ENCODE assay signal across 10 cellular contexts in genomic region chr15:65044218-65044617, GRCh38. TPM values are rescaled to one million over a fixed set of nuclear protein-coding genes. Genes with fewer than 3 reads are reported as not detected.
DNase-seq lines count a peak whose midpoint lies in the region; ATAC-seq and TF ChIP-seq lines count a peak whose summit lies in the region.
"Not testable (repeated sequence)": the region's sequence is repeated elsewhere in the genome, so short reads cannot be mapped to it uniquely, and the experiment has no call there.
"Had no signal": no experiment of that assay in that cellular context is flagged by ENCODE, and none has a peak within 500 bp of the region (broad histone marks: within the 10 kb centered on the region; RNA-seq: fewer than 3 reads in every experiment).

No MANE protein-coding gene starts in this region.

- H3K9me3 ChIP-seq in lung (ENCODE audit: control insufficient read depth in 2 of 2, insufficient read depth in 1 of 2, low read length in 1 of 2) = not testable (repeated sequence)

- H3K27ac Mint-ChIP-seq in activated T-helper 17 cell treated with anti-CD3 and anti-CD28 coated beads, Interleukin-2, amount 50 U/mL, for 72 hours = not testable (repeated sequence)

- DNase-seq in LoVo (ENCODE audit: low spot score) (peak; percentile 70), fibroblast of pulmonary artery (ENCODE audit: low read depth) (peak; percentile 46)
- DNase-seq in lung (ENCODE audit: low spot score) = not testable (repeated sequence)

- not testable (repeated sequence) for TF ChIP-seq CTCF in fibroblast of pulmonary artery (IDR thresholded peaks at IDR 0.05; ENCODE audit: low read length, missing control alignments); lung (IDR thresholded peaks at IDR 0.05; ENCODE audit: control extremely low read depth, extremely low read depth)

- 63 to 85% methylated on average over 5 of the region's 5 CpGs for WGBS in lung, 2 donors

- not testable (repeated sequence) for H3K27me3 Mint-ChIP-seq in activated T-helper 17 cell treated with anti-CD3 and anti-CD28 coated beads, Interleukin-2, amount 50 U/mL, for 72 hours

- H3K9me3 Mint-ChIP-seq in activated T-helper 17 cell treated with anti-CD3 and anti-CD28 coated beads, Interleukin-2, amount 50 U/mL, for 72 hours = not testable (repeated sequence)

- ATAC-seq in GM19023 (IDR thresholded peaks at IDR 0.05; ENCODE audit: unreplicated experiment) (peak; percentile 58), lung (ENCODE audit: insufficient read depth, low FRiP score) (peak; percentile 48)
- peak; percentile 93 for ATAC-seq in activated T-helper 17 cell treated with anti-CD3 and anti-CD28 coated beads, Interleukin-2, amount 50 U/mL, for 72 hours (replicated peaks)

- not testable (repeated sequence) for H3K27me3 ChIP-seq in lung (ENCODE audit: control insufficient read depth, insufficient read depth)

- H3K4me3 ChIP-seq in fibroblast of pulmonary artery (replicated peaks; ENCODE audit: low read depth, low read length); lung: not testable (repeated sequence)

- H3K4me1 Mint-ChIP-seq in activated T-helper 17 cell treated with anti-CD3 and anti-CD28 coated beads, Interleukin-2, amount 50 U/mL, for 72 hours = not testable (repeated sequence)

- H3K4me1 ChIP-seq in lung (ENCODE audit: control insufficient read depth in 2 of 2, insufficient read depth in 2 of 2, low read length in 2 of 2) = not testable (repeated sequence)

- not testable (repeated sequence) for H3K27ac ChIP-seq in lung (ENCODE audit: low read depth in 1 of 2, low read length in 1 of 2)

- H3K36me3 ChIP-seq in lung (ENCODE audit: control insufficient read depth in 2 of 2, insufficient read depth in 2 of 2, low read length in 2 of 2) = not testable (repeated sequence)

- H3K36me3 Mint-ChIP-seq in activated T-helper 17 cell treated with anti-CD3 and anti-CD28 coated beads, Interleukin-2, amount 50 U/mL, for 72 hours (ENCODE audit: low read depth) = not testable (repeated sequence)

- H3K4me3 Mint-ChIP-seq in activated T-helper 17 cell treated with anti-CD3 and anti-CD28 coated beads, Interleukin-2, amount 50 U/mL, for 72 hours = not testable (repeated sequence)

RNA-seq across cellular contexts. Expression of gene SLC51B, which starts 1.0 kb away (rescaled TPM):
- total RNA-seq in activated T-helper 17 cell treated with anti-CD3 and anti-CD28 coated beads, Interleukin-2, amount 50 U/mL, for 72 hours = not detected
- 1 to 10 TPM in 1 of 2 donors, under 1 TPM in 1; 0.85 to 3.0 TPM for total RNA-seq in lung
- 1 to 10 TPM in 1 of 2 donors, under 1 TPM in 1; 0.98 to 7.3 TPM for polyA plus RNA-seq in lung
- total RNA-seq: activated CD8-positive, alpha-beta memory T cell treated with anti-CD3 and anti-CD28 coated beads for 36 hours; chondrocyte; natural killer cell treated with Interleukin-12 subunit alpha and Interleukin-12 subunit beta and Interleukin-15 and Interleukin-18, amount 100 ng/mL, for 72 hours; sigmoid colon had no signal
- polyA plus RNA-seq: immature natural killer cell had no signal

RNA-seq across cellular contexts. Expression of gene MTFMT, which starts 14.8 kb away (rescaled TPM):
- total RNA-seq in activated T-helper 17 cell treated with anti-CD3 and anti-CD28 coated beads, Interleukin-2, amount 50 U/mL, for 72 hours = 10 to 100 TPM; 11.6 to 17.1 TPM
- total RNA-seq in lung = 10 to 100 TPM; 14.4 to 15.0 TPM
- polyA plus RNA-seq in lung = 1 to 10 TPM; 5.0 to 8.2 TPM

RNA-seq across cellular contexts. Expression of gene RASL12, which starts 23.6 kb away (rescaled TPM):
- not detected for total RNA-seq in activated T-helper 17 cell treated with anti-CD3 and anti-CD28 coated beads, Interleukin-2, amount 50 U/mL, for 72 hours
- 10 to 100 TPM; 31.6 to 75.7 TPM for total RNA-seq in lung
- polyA plus RNA-seq in lung = 10 to 100 TPM; 13.8 to 14.8 TPM
- total RNA-seq: activated CD8-positive, alpha-beta memory T cell treated with anti-CD3 and anti-CD28 coated beads for 36 hours; natural killer cell treated with Interleukin-12 subunit alpha and Interleukin-12 subunit beta and Interleukin-15 and Interleukin-18, amount 100 ng/mL, for 72 hours had no signal
- polyA plus RNA-seq: immature natural killer cell had no signal

RNA-seq across cellular contexts. Expression of gene KBTBD13, which starts 32.3 kb away (rescaled TPM):
- not detected for total RNA-seq in activated T-helper 17 cell treated with anti-CD3 and anti-CD28 coated beads, Interleukin-2, amount 50 U/mL, for 72 hours
- under 1 TPM; 0.21 to 0.23 TPM for total RNA-seq in lung
- under 1 TPM; 0.04 to 0.14 TPM for polyA plus RNA-seq in lung
- total RNA-seq: activated CD8-positive, alpha-beta memory T cell treated with anti-CD3 and anti-CD28 coated beads for 36 hours; chondrocyte; natural killer cell treated with Interleukin-12 subunit alpha and Interleukin-12 subunit beta and Interleukin-15 and Interleukin-18, amount 100 ng/mL, for 72 hours; sigmoid colon had no signal
- polyA plus RNA-seq: immature natural killer cell had no signal

RNA-seq across cellular contexts. Expression of gene SPG21, which starts 54.5 kb away (rescaled TPM):
- total RNA-seq in activated T-helper 17 cell treated with anti-CD3 and anti-CD28 coated beads, Interleukin-2, amount 50 U/mL, for 72 hours = 10 to 100 TPM; 65.1 to 87.7 TPM
- 100 to 1,000 TPM in 1 of 2 donors, 10 to 100 TPM in 1; 79.2 to 115 TPM for total RNA-seq in lung
- 10 to 100 TPM; 88.2 to 98.2 TPM for polyA plus RNA-seq in lung

Comparison
In these comparisons a context has a peak if more than half of its experiments do, and no peak if none do; other contexts are left out.
1. RNA of gene RASL12, which starts 23.6 kb away (total RNA-seq): 31.6 to 75.7 TPM in lung; not detected in activated T-helper 17 cell treated with anti-CD3 and anti-CD28 coated beads, Interleukin-2, amount 50 U/mL, for 72 hours; every median in the first group is over 10 times any median in the second.
2. Peak in every context shown above with its lines, with median percentiles within 50 percentile points of each other: ATAC-seq.